Comparison of ENCODE assay signal across 24 cellular contexts in genomic region chr7:41520445-41520844, GRCh38.
"Had no signal": no experiment of that assay in that cellular context is flagged by ENCODE, and none has a peak within 500 bp of the region (broad histone marks: within the 10 kb centered on the region; RNA-seq: fewer than 3 reads in every experiment).

No MANE protein-coding gene starts in this region.

- ATAC-seq: lower lobe of right lung; natural killer cell; right lobe of liver; stimulated activated memory B cell treated with anti-CD40 and anti-IgM and Interleukin-4, amounts not matched to agents 10 μg/mL and 1 μg/mL and 100 μg/mL, for 72 hours; stimulated activated naive CD8-positive, alpha-beta T cell treated with anti-CD3 and anti-CD28 coated beads, Interleukin-15, amount 100 ng/mL, for 72 hours had no signal

- H3K4me3 ChIP-seq: hepatocyte, lower lobe of right lung, neural progenitor cell, right atrium auricular region, right lobe of liver, smooth muscle cell, tibial nerve, vagina had no signal

- H3K27me3 ChIP-seq: hepatocyte, neural progenitor cell, neutrophil, right atrium auricular region, right lobe of liver, tibial nerve, vagina had no signal

- H3K36me3 ChIP-seq: lower lobe of right lung, neural progenitor cell, neutrophil, right atrium auricular region, right lobe of liver, tibial nerve, vagina had no signal

- DNase-seq: islet precursor cell; lower lobe of right lung; mammary epithelial cell; mesenchymal stem cell; naive B cell; natural killer cell; nephron progenitor cell; occipital lobe; right lobe of liver; stimulated activated CD4-positive, alpha-beta T cell treated with anti-CD3 and anti-CD28 coated beads, Interleukin-1b, Interleukin-23, amount 100 ng/mL, for 48 hours; stimulated activated CD4-positive, alpha-beta T cell treated with anti-CD3 and anti-CD28 coated beads, Interleukin-2, amount 100 ng/mL, for 48 hours; stimulated activated CD4-positive, alpha-beta T cell treated with anti-CD3 and anti-CD28 coated beads, Interleukin-4, amount 100 ng/mL, for 4 hours; stimulated activated CD8-positive, alpha-beta memory T cell treated with anti-CD3 and anti-CD28 coated beads, Interleukin-4, amount 100 ng/mL, for 48 hours; stimulated activated naive CD4-positive, alpha-beta T cell treated with Interleukin-2 at 50 U/mL for 16 hours; stimulated activated naive CD8-positive, alpha-beta T cell treated with anti-CD3 and anti-CD28 coated beads, Interleukin-15, amount 100 ng/mL, for 72 hours; substantia nigra had no signal
